ENCODE assay signal across 16 cellular contexts in genomic region chr5:65866837-65867508, GRCh38. TPM values are rescaled to one million over a fixed set of nuclear protein-coding genes. Genes with fewer than 3 reads are reported as not detected.
DNase-seq lines count a peak whose midpoint lies in the region; ATAC-seq and TF ChIP-seq lines count a peak whose summit lies in the region.
"Had no signal": no experiment of that assay in that cellular context is flagged by ENCODE, and none has a peak within 500 bp of the region (broad histone marks: within the 10 kb centered on the region; RNA-seq: fewer than 3 reads in every experiment).

No MANE protein-coding gene starts in this region.

- H3K4me3 ChIP-seq in GM08714 (ENCODE audit: low read length) (peak overlapping the region; percentile 38; the same call in 1 of the 2 replicates), osteoblast (ENCODE audit: insufficient read depth, low read length) (no peak overlapping the region)
- H3K4me3 ChIP-seq: lung had no signal

- peaks cover 18% of the 10 kb centered on the region for H3K4me1 Mint-ChIP-seq in activated CD4-positive, alpha-beta T cell treated with anti-CD3 and anti-CD28 coated beads, Interleukin-2, amount 10 ng/mL, durations not matched to agents 24 days and 14 days
- peaks cover 24% of the 10 kb centered on the region for H3K4me1 Mint-ChIP-seq in activated naive CD8-positive, alpha-beta T cell treated with anti-CD3 and anti-CD28 coated beads for 36 hours

- peak overlapping the region; percentile 60 for H3K4me3 Mint-ChIP-seq in activated CD4-positive, alpha-beta T cell treated with anti-CD3 and anti-CD28 coated beads, Interleukin-2, amount 10 ng/mL, durations not matched to agents 24 days and 14 days
- peak overlapping the region; percentile 64 for H3K4me3 Mint-ChIP-seq in activated naive CD8-positive, alpha-beta T cell treated with anti-CD3 and anti-CD28 coated beads for 36 hours
- H3K4me3 Mint-ChIP-seq: dendritic cell treated with granulocyte-macrophage colony-stimulating factor and Interleukin-4, amounts not matched to agents 40 ng/mL and 50 ng/mL, for 4 days had no signal

- H3K36me3 Mint-ChIP-seq in activated CD4-positive, alpha-beta T cell treated with anti-CD3 and anti-CD28 coated beads, Interleukin-2, amount 10 ng/mL, durations not matched to agents 24 days and 14 days (ENCODE audit: low read depth), result no peaks in the 10 kb centered on the region
- peaks cover 2% of the 10 kb centered on the region for H3K36me3 Mint-ChIP-seq in activated naive CD8-positive, alpha-beta T cell treated with anti-CD3 and anti-CD28 coated beads for 36 hours

- peak overlapping the region; percentile 42 for H3K27ac Mint-ChIP-seq in activated CD4-positive, alpha-beta T cell treated with anti-CD3 and anti-CD28 coated beads, Interleukin-2, amount 10 ng/mL, durations not matched to agents 24 days and 14 days
- H3K27ac Mint-ChIP-seq in activated naive CD8-positive, alpha-beta T cell treated with anti-CD3 and anti-CD28 coated beads for 36 hours, result peak overlapping the region; percentile 65
- H3K27ac Mint-ChIP-seq: dendritic cell treated with granulocyte-macrophage colony-stimulating factor and Interleukin-4, amounts not matched to agents 40 ng/mL and 50 ng/mL, for 4 days had no signal

- no peak for TF ChIP-seq CTCF in osteoblast (IDR thresholded peaks at IDR 0.05; ENCODE audit: extremely low read depth, low read depth, low read length)

- ATAC-seq in GM18867 (IDR thresholded peaks at IDR 0.05; ENCODE audit: unreplicated experiment), result no peak
- ATAC-seq in GM21381 (IDR thresholded peaks at IDR 0.05; ENCODE audit: unreplicated experiment), result no peak

- no peaks in the 10 kb centered on the region for H3K9me3 ChIP-seq in osteoblast (ENCODE audit: low read depth, low read length)
- H3K9me3 ChIP-seq: neutrophil had no signal

- H3K36me3 ChIP-seq in osteoblast (ENCODE audit: insufficient read depth, low read length), result no peaks in the 10 kb centered on the region
- H3K36me3 ChIP-seq: neutrophil had no signal

- no peak overlapping the region for H3K27ac ChIP-seq in osteoblast (ENCODE audit: low read depth, low read length)
- H3K27ac ChIP-seq: neutrophil had no signal

- intact Hi-C loops in activated CD4-positive, alpha-beta T cell treated with anti-CD3 and anti-CD28 coated beads, Interleukin-2, amount 10 ng/mL, durations not matched to agents 24 days and 14 days (cut with micrococcal nuclease), result no loop called here

- H3K4me1 ChIP-seq in osteoblast (ENCODE audit: insufficient read depth, low read length), result peaks cover 15% of the 10 kb centered on the region

- no peak for DNase-seq in activated CD4-positive, alpha-beta T cell treated with anti-CD3 and anti-CD28 coated beads, Interleukin-2, amount 10 ng/mL, durations not matched to agents 24 days and 14 days
- no peak for DNase-seq in activated CD4-positive, alpha-beta T cell treated with anti-CD3 and anti-CD28 coated beads for 1 hour
- DNase-seq in activated naive CD8-positive, alpha-beta T cell treated with anti-CD3 and anti-CD28 coated beads for 36 hours, result no peak
- DNase-seq in osteoblast (ENCODE audit: insufficient read length, low spot score, missing footprints) (no peak), ACHN (no peak)
- DNase-seq: activated CD8-positive, alpha-beta memory T cell treated with anti-CD3 and anti-CD28 coated beads, Interleukin-2, amount 50 U/mL, for 4 hours; DMS 273 treated with DMSO at 0.1 percent for 48 hours; NCI-H1694 treated with DMSO at 0.1 percent for 48 hours; NCI-H82; SIG-M5 had no signal

- no peak overlapping the region for H3K4me2 ChIP-seq in osteoblast (ENCODE audit: insufficient read depth, low read length)

- in situ Hi-C loops in ACHN (cut with HindIII; ENCODE audit: low pct_ligation_motif_present, low pct_unique_long_range_greater_than_20kb, low sequenced_read_pairs), result no loop called here

- H2AFZ ChIP-seq in osteoblast (ENCODE audit: low read length), result peak overlapping the region; percentile 7

- H3K27me3 Mint-ChIP-seq in activated CD4-positive, alpha-beta T cell treated with anti-CD3 and anti-CD28 coated beads, Interleukin-2, amount 10 ng/mL, durations not matched to agents 24 days and 14 days, result no peaks in the 10 kb centered on the region
- H3K27me3 Mint-ChIP-seq in activated naive CD8-positive, alpha-beta T cell treated with anti-CD3 and anti-CD28 coated beads for 36 hours, result no peaks in the 10 kb centered on the region
- H3K27me3 Mint-ChIP-seq: dendritic cell treated with granulocyte-macrophage colony-stimulating factor and Interleukin-4, amounts not matched to agents 40 ng/mL and 50 ng/mL, for 4 days had no signal

- no peaks in the 10 kb centered on the region for H4K20me1 ChIP-seq in osteoblast (ENCODE audit: insufficient read depth, low read length)

- no peaks in the 10 kb centered on the region for H3K79me2 ChIP-seq in osteoblast (ENCODE audit: insufficient read depth, low read length)

- H3K9me3 Mint-ChIP-seq in activated CD4-positive, alpha-beta T cell treated with anti-CD3 and anti-CD28 coated beads, Interleukin-2, amount 10 ng/mL, durations not matched to agents 24 days and 14 days, result no peaks in the 10 kb centered on the region
- H3K9me3 Mint-ChIP-seq in activated naive CD8-positive, alpha-beta T cell treated with anti-CD3 and anti-CD28 coated beads for 36 hours, result peaks cover 8% of the 10 kb centered on the region
- H3K9me3 Mint-ChIP-seq: dendritic cell treated with granulocyte-macrophage colony-stimulating factor and Interleukin-4, amounts not matched to agents 40 ng/mL and 50 ng/mL, for 4 days had no signal

- no peaks in the 10 kb centered on the region for H3K27me3 ChIP-seq in osteoblast (ENCODE audit: insufficient read depth, low read length)
- H3K27me3 ChIP-seq: neutrophil had no signal

RNA-seq across cellular contexts. Expression of gene ERBIN, which starts 59.4 kb away (rescaled TPM):
- 28.6 and 29.2 TPM in 2 replicates for total RNA-seq in activated CD4-positive, alpha-beta T cell treated with anti-CD3 and anti-CD28 coated beads, Interleukin-2, amount 10 ng/mL, durations not matched to agents 24 days and 14 days
- total RNA-seq in activated naive CD8-positive, alpha-beta T cell treated with anti-CD3 and anti-CD28 coated beads for 36 hours, result 10 to 100 TPM; 38.3 to 41.1 TPM
- total RNA-seq in osteoblast, result 189 and 199 TPM in 2 replicates
